ENCODE assay signal across 13 cellular contexts in the genomic region with DNA sequence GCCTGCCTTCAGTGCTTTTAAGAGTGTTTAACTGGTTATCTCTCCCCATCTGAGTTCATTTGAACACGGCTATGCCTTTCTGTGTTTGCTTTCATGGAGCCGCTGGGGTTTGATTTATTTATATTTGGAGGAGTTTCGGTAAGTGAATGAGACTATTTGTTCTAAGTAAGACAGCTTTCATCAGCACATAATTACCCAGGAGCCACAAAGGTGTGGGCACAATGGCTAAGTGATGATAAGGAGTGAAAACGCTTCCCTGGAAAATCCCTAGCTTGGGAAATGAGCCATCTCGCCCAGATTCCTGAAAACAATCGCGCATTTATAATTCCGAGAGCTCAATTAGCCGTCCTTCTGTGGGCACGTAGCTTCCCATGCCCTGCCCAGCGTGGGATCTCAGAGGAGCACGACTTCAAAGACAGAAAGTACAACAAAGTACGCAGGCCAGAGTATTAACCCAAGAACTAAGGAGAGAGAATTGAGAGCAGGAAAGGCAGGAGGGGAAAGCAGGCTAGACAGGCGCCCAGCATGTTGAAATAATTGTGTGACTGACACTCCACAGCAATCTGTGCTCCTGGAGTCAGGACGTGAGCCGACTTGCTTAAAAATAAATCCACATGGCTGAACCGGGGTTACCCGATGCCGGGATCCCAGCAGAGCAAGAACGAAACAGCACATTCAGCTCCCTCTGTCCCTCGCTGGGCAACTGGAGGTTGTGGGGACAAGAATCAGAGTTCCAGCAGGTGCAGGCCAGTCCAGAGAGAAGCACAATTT.
A peak's percentile ranks its signal among the peaks of the same experiment; 100 is the strongest.
DNase-seq lines count a peak whose midpoint lies in the region; ATAC-seq and TF ChIP-seq lines count a peak whose summit lies in the region.
"Had no signal": no experiment of that assay in that cellular context is flagged by ENCODE, and none has a peak within 500 bp of the region (broad histone marks: within the 10 kb centered on the region; RNA-seq: fewer than 3 reads in every experiment).

No MANE protein-coding gene starts in this region.

- TF ChIP-seq CTCF in dorsolateral prefrontal cortex (IDR thresholded peaks at IDR 0.05 in 54 of 56, conservative IDR thresholded peaks at IDR 0.05 in 2 of 56; ENCODE audit: low read depth in 1 of 56, partially characterized antibody in 56 of 56) (no peak), left lung (IDR thresholded peaks at IDR 0.05) (no peak)

- H3K4me1 ChIP-seq in left lung: peaks cover 0 to 6% of the 10 kb centered on the region in 2 donors

- H3K9me3 ChIP-seq in left lung: peaks cover 0 to 1% of the 10 kb centered on the region in 2 donors

- ATAC-seq in left lung (peak; percentile 62), HG03520 (IDR thresholded peaks at IDR 0.05; ENCODE audit: unreplicated experiment) (no peak), GM18870 (IDR thresholded peaks at IDR 0.05; ENCODE audit: unreplicated experiment) (no peak)

- H3K36me3 ChIP-seq in left lung: peaks cover 0 to 20% of the 10 kb centered on the region in 2 donors

- DNase-seq in HPDE6-E6E7 (ENCODE audit: extremely low spot score) (peak; percentile 28), dorsolateral prefrontal cortex (no peak), left lung (no peak), smooth muscle cell of the brain vasculature (ENCODE audit: low read depth, low spot score) (peak; percentile 54), DMS53 treated with DMSO at 0.1 percent for 48 hours (lab: John Stamatoyannopoulos, UW; ENCODE audit: unreplicated experiment) (no peak)
- no peak for DNase-seq in activated CD4-positive, alpha-beta T cell treated with anti-CD3 and anti-CD28 coated beads for 48 hours
- DNase-seq: activated CD4-positive, alpha-beta T cell treated with anti-CD3 and anti-CD28 coated beads, Interleukin-2, amount 10 ng/mL, durations not matched to agents 24 days and 14 days; DMS79 treated with DMSO at 0.1 percent for 48 hours; MM.1S; PC-9; posterior cingulate gyrus had no signal

- H3K4me3 ChIP-seq in dorsolateral prefrontal cortex (peak overlapping the region in 43 of 59 donors; percentile 0 to 63 (median 30)), left lung (no peak overlapping the region)
- H3K4me3 ChIP-seq: PC-9 had no signal

- H3K27me3 ChIP-seq in dorsolateral prefrontal cortex (no peaks in the 10 kb centered on the region), left lung (no peaks in the 10 kb centered on the region)

- peak overlapping the region in 15 of 59 donors; percentile 3 to 59 (median 10) for H3K27ac ChIP-seq in dorsolateral prefrontal cortex
- H3K27ac ChIP-seq in left lung: peak overlapping the region in 1 of 2 donors; percentile 41
- H3K27ac ChIP-seq: PC-9 had no signal

- intact Hi-C loops in dorsolateral prefrontal cortex (cut with DNase I): no loop called here
- intact Hi-C loops in left lung (cut with DNase I): no loop called here

Comparison
In these comparisons a context has a peak if more than half of its experiments do, and no peak if none do; other contexts are left out.
1. DNase-seq: peak in HPDE6-E6E7 (single experiment) and smooth muscle cell of the brain vasculature (single experiment); none in dorsolateral prefrontal cortex (0 of 10), left lung (0 of 2), DMS53 treated with DMSO at 0.1 percent for 48 hours (single experiment) and activated CD4-positive, alpha-beta T cell treated with anti-CD3 and anti-CD28 coated beads for 48 hours (single experiment).
2. H3K4me3 ChIP-seq: peak in dorsolateral prefrontal cortex (43 of 59); none in left lung (0 of 2).